ENCODE assay signal across 2 cellular contexts in the genomic region with DNA sequence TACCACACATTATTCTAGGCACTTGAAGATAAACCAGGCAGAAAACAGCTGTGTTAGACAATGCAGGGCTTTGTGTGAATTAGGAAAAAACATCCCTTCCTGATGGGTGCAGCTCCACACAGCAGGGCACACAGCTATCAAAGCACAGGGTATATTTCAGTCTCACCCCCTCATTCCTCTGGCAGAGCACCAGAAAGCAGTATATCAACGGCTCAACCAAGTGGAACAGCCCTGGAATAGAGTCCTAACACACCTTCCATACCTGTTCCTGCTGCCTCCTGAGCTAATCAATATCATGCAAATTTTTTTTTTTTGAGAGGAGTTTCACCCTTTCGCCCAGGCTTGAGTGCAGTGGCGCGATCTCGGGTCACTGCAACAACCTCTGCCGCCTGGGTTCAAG.
TF ChIP-seq lines count a peak whose summit lies in the region.

No MANE protein-coding gene starts in this region.

TF ChIP-seq in liver, 16 proteins besides CTCF, POLR2A, EP300 and RAD21 (continued from another document):
- TF ChIP-seq, protein P1, sequence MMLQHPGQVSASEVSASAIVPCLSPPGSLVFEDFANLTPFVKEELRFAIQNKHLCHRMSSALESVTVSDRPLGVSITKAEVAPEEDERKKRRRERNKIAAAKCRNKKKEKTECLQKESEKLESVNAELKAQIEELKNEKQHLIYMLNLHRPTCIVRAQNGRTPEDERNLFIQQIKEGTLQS (IDR thresholded peaks at IDR 0.05) = no peak
- TF ChIP-seq FOXA1 (IDR thresholded peaks at IDR 0.05) = no peak
- TF ChIP-seq MAX (IDR thresholded peaks at IDR 0.05) = no peak
- no peak for TF ChIP-seq HNF4A (conservative IDR thresholded peaks at IDR 0.05)
- TF ChIP-seq YY1 (IDR thresholded peaks at IDR 0.05) = no peak
- TF ChIP-seq REST (IDR thresholded peaks at IDR 0.05) = no peak
- no peak for TF ChIP-seq ZBTB33 (IDR thresholded peaks at IDR 0.05)

TF ChIP-seq in HepG2, 621 proteins besides CTCF, POLR2A, EP300 and RAD21 (continued from another document):
- no peak for TF ChIP-seq ATF6 (CRISPR knock-in tag; conservative IDR thresholded peaks at IDR 0.05)
TF ChIP-seq in HepG2: peak in this region for 0.
